Comparison of ENCODE assay signal across 13 cellular contexts in the genomic region with DNA sequence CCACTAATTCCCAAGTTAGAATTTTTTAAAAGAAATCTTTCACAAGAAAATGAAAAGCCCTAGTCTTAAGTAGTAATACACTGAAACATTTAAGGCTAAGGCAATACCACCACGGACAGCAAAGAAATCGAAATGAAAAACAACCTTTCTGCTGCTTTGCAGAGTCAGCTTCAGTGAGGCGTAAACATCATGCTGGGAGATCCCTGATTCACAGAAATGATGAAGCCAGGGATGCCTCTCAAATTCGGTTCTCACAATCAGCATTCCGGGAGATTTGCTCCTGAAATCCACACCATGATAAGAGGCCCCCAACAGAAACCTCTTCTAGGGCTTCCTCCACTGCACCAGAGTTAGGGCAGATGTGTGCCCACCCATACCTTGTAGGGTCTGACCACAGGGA. TPM values are rescaled to one million over a fixed set of nuclear protein-coding genes. Genes with fewer than 3 reads are reported as not detected.
DNase-seq lines count a peak whose midpoint lies in the region; TF ChIP-seq lines count a peak whose summit lies in the region.
"Had no signal": no experiment of that assay in that cellular context is flagged by ENCODE, and none has a peak within 500 bp of the region (broad histone marks: within the 10 kb centered on the region; RNA-seq: fewer than 3 reads in every experiment).

No MANE protein-coding gene starts in this region.

- intact Hi-C loops in sigmoid colon (cut with DNase I): no loop called here
- intact Hi-C loops in prostate gland (cut with DNase I): no loop called here

- H3K27ac ChIP-seq in GM23248: peak overlapping the region; percentile 91
- H3K27ac ChIP-seq in sigmoid colon: peak overlapping the region in 2 of 4 donors; percentile 24 to 37
- no peak overlapping the region for H3K27ac ChIP-seq in prostate gland

- H3K4me3 ChIP-seq in GM23248 (no peak overlapping the region), adipocyte (ENCODE audit: low read length) (peak overlapping the region; percentile 0), fibroblast of the aortic adventitia (ENCODE audit: low read depth, low read length) (peak overlapping the region; percentile 16), sigmoid colon (no peak overlapping the region), prostate gland (no peak overlapping the region)

- no peaks in the 10 kb centered on the region for H3K9me2 ChIP-seq in GM23248 (ENCODE audit: insufficient read depth)

- no peak overlapping the region for H3K4me2 ChIP-seq in GM23248 (ENCODE audit: unreplicated experiment)

- H3K79me2 ChIP-seq in GM23248 (ENCODE audit: insufficient read depth): peaks cover 100% of the 10 kb centered on the region

- H3K4me1 ChIP-seq in GM23248 (ENCODE audit: insufficient read depth): peaks cover 79% of the 10 kb centered on the region
- peaks cover 69% of the 10 kb centered on the region for H3K4me1 ChIP-seq in adipocyte (ENCODE audit: control insufficient read depth, insufficient read depth, low read length)
- H3K4me1 ChIP-seq in sigmoid colon: peaks cover 0 to 22% (median 19%) of the 10 kb centered on the region in 4 donors
- H3K4me1 ChIP-seq in prostate gland (replicated peaks): no peaks in the 10 kb centered on the region

- H3K9me3 ChIP-seq in GM23248 (ENCODE audit: low read depth): no peaks in the 10 kb centered on the region
- peaks cover under 1% of the 10 kb centered on the region for H3K9me3 ChIP-seq in adipocyte (ENCODE audit: control insufficient read depth, low read length)
- H3K9me3 ChIP-seq in sigmoid colon: no peaks in the 10 kb centered on the region
- H3K9me3 ChIP-seq in prostate gland: no peaks in the 10 kb centered on the region

- TF ChIP-seq POLR2A in sigmoid colon (IDR thresholded peaks at IDR 0.05): no peak
- TF ChIP-seq POLR2A in prostate gland (IDR thresholded peaks at IDR 0.05): no peak

- DNase-seq in GM23248 (peak; percentile 48), adipocyte (ENCODE audit: low read depth) (no peak), fibroblast of the aortic adventitia (ENCODE audit: low read depth) (peak; percentile 55), sigmoid colon (peak; percentile 42), NCI-H774 (lab: John Stamatoyannopoulos, UW) (no peak), prostate gland (ENCODE audit: low spot score) (no peak), kidney glomerular epithelial cell (lab: John Stamatoyannopoulos, UW) (no peak), foreskin melanocyte (no peak)
- DNase-seq: activated CD4-positive, CD25-positive, alpha-beta regulatory T cell; naive thymus-derived CD8-positive, alpha-beta T cell; NCI-H2171 treated with DMSO at 0.1 percent for 48 hours had no signal

- no peaks in the 10 kb centered on the region for H3K27me3 ChIP-seq in GM23248 (replicated peaks; ENCODE audit: insufficient read depth)
- H3K27me3 ChIP-seq in adipocyte (replicated peaks; ENCODE audit: control insufficient read depth, insufficient read depth, low read length): no peaks in the 10 kb centered on the region
- no peaks in the 10 kb centered on the region for H3K27me3 ChIP-seq in sigmoid colon
- no peaks in the 10 kb centered on the region for H3K27me3 ChIP-seq in prostate gland (replicated peaks; ENCODE audit: insufficient read depth)

- peaks cover 88% of the 10 kb centered on the region for H3F3A ChIP-seq in GM23248 (ENCODE audit: insufficient read depth)

- TF ChIP-seq EP300 in sigmoid colon (IDR thresholded peaks at IDR 0.05): no peak

- in situ Hi-C loops in GM23248 (cut with MboI): loop anchor here (25.0 kb wide), 1 partner anchor 499 kb away; no protein-coding TSS in a partner anchor

- no peak overlapping the region for H2AFZ ChIP-seq in GM23248

- TF ChIP-seq CTCF in fibroblast of the aortic adventitia (IDR thresholded peaks at IDR 0.05; ENCODE audit: insufficient read depth, low read length) (no peak), sigmoid colon (IDR thresholded peaks at IDR 0.05) (no peak), prostate gland (IDR thresholded peaks at IDR 0.05) (no peak)

- H3K9ac ChIP-seq in GM23248 (0 out of 2 replicates have a peak overlapping the region, but pooled peaks have one; percentile 3), adipocyte (ENCODE audit: low read length) (peak overlapping the region; percentile 56)

- H4K20me1 ChIP-seq in GM23248 (ENCODE audit: insufficient read depth): peaks cover 16% of the 10 kb centered on the region; the same call in 1 of the 2 replicates

- H3K36me3 ChIP-seq in GM23248 (ENCODE audit: low read depth) (peaks cover 16% of the 10 kb centered on the region), adipocyte (ENCODE audit: control insufficient read depth, insufficient read depth, low read length, severe bottlenecking) (peaks cover 19% of the 10 kb centered on the region), sigmoid colon (peaks cover 0 to 11% (median 1%) of the 10 kb centered on the region in 4 donors), prostate gland (no peaks in the 10 kb centered on the region)

- WGBS in GM23248 (ENCODE audit: low coverage in 1 of 2, low lambda C conversion rate in 2 of 2, missing lambda C conversion rate in 2 of 2), 2 experiments: 59% methylated on average over 5 of the region's 5 CpGs
- WGBS in sigmoid colon, 2 donors: 79 to 81% methylated on average over 5 of the region's 5 CpGs
- 65% methylated on average over 5 of the region's 5 CpGs for WGBS in prostate gland

RNA-seq across cellular contexts. Expression of gene RRBP1, which starts 18.6 kb away (rescaled TPM):
- 182 and 231 TPM in 2 replicates for total RNA-seq in GM23248 (2014; rRNA removed; shearing (Covaris generic))
- polyA plus RNA-seq in GM23248 (2016; fragmentation: Nextera tagmentation; extraction: Ambion mirVana) (127 and 131 TPM in 2 replicates), sigmoid colon (100 to 1,000 TPM in 1 of 3 donors, 10 to 100 TPM in 2; 24.6 to 245 (median 31.4) TPM)
- total RNA-seq in fibroblast of the aortic adventitia (ENCODE audit: low replicate concordance) (95.5 and 171 TPM in 2 replicates), sigmoid colon (10 to 100 TPM; 30.1 to 69.2 (median 38.8) TPM), prostate gland (100 to 1,000 TPM; 112 to 148 TPM)

RNA-seq across cellular contexts. Expression of gene BANF2, which starts 36.3 kb away (rescaled TPM):
- not detected in 2 replicates for total RNA-seq in GM23248 (2014; rRNA removed; shearing (Covaris generic))
- polyA plus RNA-seq in GM23248 (2016; fragmentation: Nextera tagmentation; extraction: Ambion mirVana) (not detected in 2 replicates), sigmoid colon (not detected)
- total RNA-seq in fibroblast of the aortic adventitia (ENCODE audit: low replicate concordance) (not detected in 2 replicates), sigmoid colon (not detected), prostate gland (1 to 10 TPM in 1 of 2 donors, not detected in 1; 1.9 TPM)
- total RNA-seq: glomerular endothelial cell; HT-29; naive thymus-derived CD8-positive, alpha-beta T cell had no signal
- polyA plus RNA-seq: naive thymus-derived CD8-positive, alpha-beta T cell had no signal

Comparison
In these comparisons a context has a peak if more than half of its experiments do, and no peak if none do; other contexts are left out.
1. DNase-seq: peak in GM23248 (single experiment), fibroblast of the aortic adventitia (single experiment) and sigmoid colon (single experiment); none in adipocyte (single experiment), NCI-H774 (single experiment), prostate gland (single experiment), kidney glomerular epithelial cell (single experiment) and foreskin melanocyte (single experiment).
2. H3K4me3 ChIP-seq: peak in adipocyte (single experiment) and fibroblast of the aortic adventitia (single experiment); none in GM23248 (single experiment), sigmoid colon (0 of 4) and prostate gland (0 of 2).